Comparison of ENCODE assay signal across 16 cellular contexts in genomic region chr1:43267291-43267805, GRCh38. TPM values are rescaled to one million over a fixed set of nuclear protein-coding genes. Genes with fewer than 3 reads are reported as not detected.
DNase-seq lines count a peak whose midpoint lies in the region.
"Had no signal": no experiment of that assay in that cellular context is flagged by ENCODE, and none has a peak within 500 bp of the region (broad histone marks: within the 10 kb centered on the region; RNA-seq: fewer than 3 reads in every experiment).

No MANE protein-coding gene starts in this region.

- intact Hi-C loops in activated T-helper 2 cell treated with anti-CD3 and anti-CD28 coated beads, Interferon-gamma antibody, Interleukin-2, Interleukin-4, amounts not matched to agents 10 μg/mL and 5 μg/mL and 100 μg/mL, durations not matched to agents 14 hours and 24 hours and 36 hours (cut with micrococcal nuclease): no loop called here

- H3K36me3 Mint-ChIP-seq in activated T-helper 2 cell treated with anti-CD3 and anti-CD28 coated beads, Interferon-gamma antibody, Interleukin-2, Interleukin-4, amounts not matched to agents 10 μg/mL and 5 μg/mL and 100 μg/mL, durations not matched to agents 14 hours and 24 hours and 36 hours (ENCODE audit: low read depth): no peaks in the 10 kb centered on the region
- no peaks in the 10 kb centered on the region for H3K36me3 Mint-ChIP-seq in activated T-cell treated with anti-CD3 and anti-CD28 coated beads, Interleukin-2, amount 50 U/mL, for 24 hours (ENCODE audit: low read depth)

- H3K4me3 Mint-ChIP-seq in activated T-helper 2 cell treated with anti-CD3 and anti-CD28 coated beads, Interferon-gamma antibody, Interleukin-2, Interleukin-4, amounts not matched to agents 10 μg/mL and 5 μg/mL and 100 μg/mL, durations not matched to agents 14 hours and 24 hours and 36 hours (ENCODE audit: low read depth): no peak overlapping the region
- H3K4me3 Mint-ChIP-seq in activated T-cell treated with anti-CD3 and anti-CD28 coated beads, Interleukin-2, amount 50 U/mL, for 24 hours: no peak overlapping the region

- peak; percentile 59 for DNase-seq in GM04504 (ENCODE audit: low read depth)
- DNase-seq in astrocyte of the hippocampus (ENCODE audit: low read depth, low spot score): peak; percentile 72
- DNase-seq in smooth muscle cell of the brain vasculature (ENCODE audit: low read depth, low spot score): peak; percentile 4
- DNase-seq in activated T-helper 2 cell treated with anti-CD3 and anti-CD28 coated beads, Interferon-gamma antibody, Interleukin-2, Interleukin-4, amounts not matched to agents 10 μg/mL and 5 μg/mL and 100 μg/mL, durations not matched to agents 14 hours and 24 hours and 36 hours (ENCODE audit: low spot score): no peak
- no peak for DNase-seq in HuH-7 (ENCODE audit: low spot score)
- no peak for DNase-seq in activated T-cell treated with anti-CD3 and anti-CD28 coated beads, Interleukin-2, amount 50 U/mL, for 24 hours
- DNase-seq in germinal center (ENCODE audit: low spot score): no peak
- DNase-seq: activated CD4-positive, alpha-beta T cell treated with anti-CD3 and anti-CD28 coated beads, Interleukin-2, amount 50 U/mL, for 4 hours; activated naive CD4-positive, alpha-beta T cell treated with anti-CD3 and anti-CD28 coated beads, Interleukin-2, amount 50 U/mL, for 16 hours; Calu3; GOT3; NCI-H2081; stimulated activated CD4-positive, alpha-beta T cell treated with anti-CD3 and anti-CD28 coated beads, Interleukin-2, amount 100 ng/mL, for 48 hours; stimulated activated naive CD8-positive, alpha-beta T cell treated with anti-CD3 and anti-CD28 coated beads, Interleukin-15, Interleukin-2, amounts not matched to agents 100 U/mL and 50 U/mL, for 24 hours; T-helper 2 cell had no signal

- no peak overlapping the region for H3K27ac Mint-ChIP-seq in activated T-helper 2 cell treated with anti-CD3 and anti-CD28 coated beads, Interferon-gamma antibody, Interleukin-2, Interleukin-4, amounts not matched to agents 10 μg/mL and 5 μg/mL and 100 μg/mL, durations not matched to agents 14 hours and 24 hours and 36 hours
- H3K27ac Mint-ChIP-seq in activated T-cell treated with anti-CD3 and anti-CD28 coated beads, Interleukin-2, amount 50 U/mL, for 24 hours: no peak overlapping the region

- H3K9me3 Mint-ChIP-seq in activated T-helper 2 cell treated with anti-CD3 and anti-CD28 coated beads, Interferon-gamma antibody, Interleukin-2, Interleukin-4, amounts not matched to agents 10 μg/mL and 5 μg/mL and 100 μg/mL, durations not matched to agents 14 hours and 24 hours and 36 hours: peaks cover 13% of the 10 kb centered on the region
- H3K9me3 Mint-ChIP-seq in activated T-cell treated with anti-CD3 and anti-CD28 coated beads, Interleukin-2, amount 50 U/mL, for 24 hours: peaks cover 10% of the 10 kb centered on the region

- H3K27me3 ChIP-seq in layer of hippocampus (ENCODE audit: control insufficient read depth, insufficient read depth, low read length): peaks cover 5% of the 10 kb centered on the region

- H3K27me3 Mint-ChIP-seq in activated T-helper 2 cell treated with anti-CD3 and anti-CD28 coated beads, Interferon-gamma antibody, Interleukin-2, Interleukin-4, amounts not matched to agents 10 μg/mL and 5 μg/mL and 100 μg/mL, durations not matched to agents 14 hours and 24 hours and 36 hours (ENCODE audit: low read depth): peaks cover 9% of the 10 kb centered on the region
- H3K27me3 Mint-ChIP-seq in activated T-cell treated with anti-CD3 and anti-CD28 coated beads, Interleukin-2, amount 50 U/mL, for 24 hours: peaks cover 37% of the 10 kb centered on the region

- peak overlapping the region; percentile 1 for H3K27ac ChIP-seq in layer of hippocampus (ENCODE audit: low read depth, low read length)

- peaks cover 12% of the 10 kb centered on the region for H3K4me1 Mint-ChIP-seq in activated T-helper 2 cell treated with anti-CD3 and anti-CD28 coated beads, Interferon-gamma antibody, Interleukin-2, Interleukin-4, amounts not matched to agents 10 μg/mL and 5 μg/mL and 100 μg/mL, durations not matched to agents 14 hours and 24 hours and 36 hours (ENCODE audit: low read depth)
- H3K4me1 Mint-ChIP-seq in activated T-cell treated with anti-CD3 and anti-CD28 coated beads, Interleukin-2, amount 50 U/mL, for 24 hours (ENCODE audit: low read depth): peaks cover 15% of the 10 kb centered on the region

RNA-seq across cellular contexts. Expression of gene TMEM125, which starts 2.4 kb away (rescaled TPM):
- not detected in 2 replicates for total RNA-seq in activated T-helper 2 cell treated with anti-CD3 and anti-CD28 coated beads, Interferon-gamma antibody, Interleukin-2, Interleukin-4, amounts not matched to agents 10 μg/mL and 5 μg/mL and 100 μg/mL, durations not matched to agents 14 hours and 24 hours and 36 hours

RNA-seq across cellular contexts. Expression of gene C1orf210, which starts 18.0 kb away (rescaled TPM):
- total RNA-seq in activated T-helper 2 cell treated with anti-CD3 and anti-CD28 coated beads, Interferon-gamma antibody, Interleukin-2, Interleukin-4, amounts not matched to agents 10 μg/mL and 5 μg/mL and 100 μg/mL, durations not matched to agents 14 hours and 24 hours and 36 hours: not detected in 2 replicates

RNA-seq across cellular contexts. Expression of gene TIE1, which starts 33.4 kb away (rescaled TPM):
- total RNA-seq in activated T-helper 2 cell treated with anti-CD3 and anti-CD28 coated beads, Interferon-gamma antibody, Interleukin-2, Interleukin-4, amounts not matched to agents 10 μg/mL and 5 μg/mL and 100 μg/mL, durations not matched to agents 14 hours and 24 hours and 36 hours: 2.9 and 3.1 TPM in 2 replicates
- total RNA-seq: Calu3 had no signal

Comparison
In these comparisons a context has a peak if more than half of its experiments do, and no peak if none do; other contexts are left out.
1. DNase-seq: peak in GM04504 (single experiment), astrocyte of the hippocampus (single experiment) and smooth muscle cell of the brain vasculature (single experiment); none in activated T-helper 2 cell treated with anti-CD3 and anti-CD28 coated beads, Interferon-gamma antibody, Interleukin-2, Interleukin-4, amounts not matched to agents 10 μg/mL and 5 μg/mL and 100 μg/mL, durations not matched to agents 14 hours and 24 hours and 36 hours (single experiment), HuH-7 (single experiment), activated T-cell treated with anti-CD3 and anti-CD28 coated beads, Interleukin-2, amount 50 U/mL, for 24 hours (single experiment) and germinal center (single experiment).